ENCODE assay signal across 19 cellular contexts in genomic region chr15:23402140-23402539, GRCh38. TPM values are rescaled to one million over a fixed set of nuclear protein-coding genes. Genes with fewer than 3 reads are reported as not detected.
A peak's percentile ranks its signal among the peaks of the same experiment; 100 is the strongest.
DNase-seq lines count a peak whose midpoint lies in the region; ATAC-seq, FAIRE-seq and TF ChIP-seq lines count a peak whose summit lies in the region.
"Had no signal": no experiment of that assay in that cellular context is flagged by ENCODE, and none has a peak within 500 bp of the region (broad histone marks: within the 10 kb centered on the region; RNA-seq: fewer than 3 reads in every experiment).

No MANE protein-coding gene starts in this region.

- TF ChIP-seq CTCF in heart left ventricle (IDR thresholded peaks at IDR 0.05) (no peak), thoracic aorta (IDR thresholded peaks at IDR 0.05) (no peak), pancreas (IDR thresholded peaks at IDR 0.05) (no peak)

- TF ChIP-seq POLR2A in heart left ventricle (IDR thresholded peaks at IDR 0.05), result no peak

- H3K9me3 ChIP-seq in heart left ventricle (peaks cover 0 to 8% (median 0%) of the 10 kb centered on the region in 12 donors), right cardiac atrium (ENCODE audit: control insufficient read depth, low read length) (no peaks in the 10 kb centered on the region), thoracic aorta (no peaks in the 10 kb centered on the region), pancreas (no peaks in the 10 kb centered on the region)

- ATAC-seq in heart left ventricle (no peak), left cardiac atrium (no peak), right cardiac atrium (no peak), Right ventricle myocardium inferior (no peak), thoracic aorta (ENCODE audit: insufficient number of reproducible peaks, low FRiP score, low read depth) (no peak), pancreas (no peak)
- ATAC-seq: CD8-positive, alpha-beta T cell had no signal

- FAIRE-seq in pancreas (lab: Jason Lieb, UNC), result no peak
- FAIRE-seq: A549, G401.6, GM12891, GM19239, H1 had no signal

- peak overlapping the region in 7 of 12 donors; percentile 49 to 87 (median 79) for H3K27ac ChIP-seq in heart left ventricle
- peak overlapping the region; percentile 65 for H3K27ac ChIP-seq in right cardiac atrium (ENCODE audit: low read length)
- H3K27ac ChIP-seq in thoracic aorta, result peak overlapping the region; percentile 64 to 88
- H3K27ac ChIP-seq in pancreas, result no peak overlapping the region
- H3K27ac ChIP-seq: 22Rv1, A549 had no signal

- H3K27me3 ChIP-seq in heart left ventricle (no peaks in the 10 kb centered on the region), right cardiac atrium (ENCODE audit: control insufficient read depth, insufficient read depth) (no peaks in the 10 kb centered on the region), thoracic aorta (replicated peaks; ENCODE audit: insufficient read depth) (no peaks in the 10 kb centered on the region), pancreas (no peaks in the 10 kb centered on the region)

- peaks cover 0 to 35% (median 7%) of the 10 kb centered on the region in 12 donors for H3K4me1 ChIP-seq in heart left ventricle
- H3K4me1 ChIP-seq in right cardiac atrium (ENCODE audit: control insufficient read depth, insufficient read depth, low read length), result peaks cover 2% of the 10 kb centered on the region
- H3K4me1 ChIP-seq in thoracic aorta (ENCODE audit: control insufficient read depth in 1 of 2, low read depth in 2 of 2), result peaks cover 44 to 73% of the 10 kb centered on the region in 2 donors
- no peaks in the 10 kb centered on the region for H3K4me1 ChIP-seq in pancreas
- H3K4me1 ChIP-seq: A549 had no signal

- no peak overlapping the region for H3K4me3 ChIP-seq in heart left ventricle
- no peak overlapping the region for H3K4me3 ChIP-seq in right cardiac atrium (ENCODE audit: low read length)
- no peak overlapping the region for H3K4me3 ChIP-seq in thoracic aorta
- H3K4me3 ChIP-seq in pancreas, result no peak overlapping the region
- H3K4me3 ChIP-seq: A549 had no signal

- intact Hi-C loops in heart left ventricle (cut with DNase I), result loop anchor here in 1 of 10 donors (2.0 kb wide), 1 partner anchor 31 kb away; no protein-coding TSS in a partner anchor
- intact Hi-C loops in left cardiac atrium (cut with DNase I), result no loop called here
- intact Hi-C loops in right cardiac atrium (cut with DNase I), result no loop called here
- intact Hi-C loops in Right ventricle myocardium inferior (cut with DNase I), result no loop called here
- intact Hi-C loops in pancreas (cut with DNase I), result no loop called here

- H3K36me3 ChIP-seq in heart left ventricle, result no peaks in the 10 kb centered on the region
- H3K36me3 ChIP-seq in thoracic aorta, result no peaks in the 10 kb centered on the region
- H3K36me3 ChIP-seq in pancreas, result no peaks in the 10 kb centered on the region

- WGBS in heart left ventricle, 4 donors, result 68 to 79% (median 73%) methylated on average over 2 of the region's 2 CpGs
- WGBS in right cardiac atrium, result 67% methylated on average over 2 of the region's 2 CpGs
- 62 to 68% methylated on average over 2 of the region's 2 CpGs for whole genome bisulfite sequencing in pancreas, 2 donors

- no peak for DNase-seq in heart left ventricle
- no peak for DNase-seq in left cardiac atrium
- no peak for DNase-seq in right cardiac atrium
- DNase-seq in Right ventricle myocardium inferior (ENCODE audit: missing footprints), result no peak
- no peak for DNase-seq in thoracic aorta (ENCODE audit: low spot score)
- no peak for DNase-seq in NCI-H82 (lab: John Stamatoyannopoulos, UW)
- no peak for DNase-seq in pancreas
- DNase-seq: AML-193; Calu3; CD8-positive, alpha-beta T cell; H9 had no signal

RNA-seq across cellular contexts. Expression of gene GOLGA6L2, which starts 44.9 kb away (rescaled TPM):
- not detected for total RNA-seq in heart left ventricle
- polyA plus RNA-seq in heart left ventricle, result not detected
- not detected for total RNA-seq in left cardiac atrium
- total RNA-seq in right cardiac atrium, result not detected
- not detected for polyA plus RNA-seq in right cardiac atrium
- total RNA-seq in Right ventricle myocardium inferior, result not detected
- total RNA-seq in thoracic aorta, result not detected
- total RNA-seq in pancreas, result not detected
- under 1 TPM in 1 of 2 donors, not detected in 1; 0.02 TPM for polyA plus RNA-seq in pancreas
- total RNA-seq: Calu3; CD8-positive, alpha-beta T cell; H1; H9; HepG2 had no signal
- polyA plus RNA-seq: BJ, H1, HepG2 had no signal

RNA-seq across cellular contexts. Expression of gene GOLGA8S, which starts 47.6 kb away (rescaled TPM):
- 1 to 10 TPM in 1 of 9 donors, under 1 TPM in 6, not detected in 2; 0.12 to 1.2 (median 0.39) TPM for total RNA-seq in heart left ventricle
- under 1 TPM; 0.01 to 0.30 TPM for polyA plus RNA-seq in heart left ventricle
- total RNA-seq in left cardiac atrium, result under 1 TPM; 0.16 to 0.44 TPM
- total RNA-seq in right cardiac atrium, result under 1 TPM; 0.53 to 0.86 (median 0.78) TPM
- 0.36 TPM for polyA plus RNA-seq in right cardiac atrium
- 0.30 TPM for total RNA-seq in Right ventricle myocardium inferior
- total RNA-seq in thoracic aorta, result under 1 TPM; 0.14 to 0.42 TPM
- 1 to 10 TPM in 3 of 6 donors, under 1 TPM in 3; 0.37 to 1.6 (median 1.1) TPM for total RNA-seq in pancreas
- polyA plus RNA-seq in pancreas, result under 1 TPM; 0.21 to 0.34 TPM

Comparison
In these comparisons a context has a peak if more than half of its experiments do, and no peak if none do; other contexts are left out.
1. H3K27ac ChIP-seq: peak in heart left ventricle (7 of 12), right cardiac atrium (single experiment) and thoracic aorta (2 of 2); none in pancreas (0 of 4).